ENCODE assay signal across 11 cellular contexts in the genomic region with DNA sequence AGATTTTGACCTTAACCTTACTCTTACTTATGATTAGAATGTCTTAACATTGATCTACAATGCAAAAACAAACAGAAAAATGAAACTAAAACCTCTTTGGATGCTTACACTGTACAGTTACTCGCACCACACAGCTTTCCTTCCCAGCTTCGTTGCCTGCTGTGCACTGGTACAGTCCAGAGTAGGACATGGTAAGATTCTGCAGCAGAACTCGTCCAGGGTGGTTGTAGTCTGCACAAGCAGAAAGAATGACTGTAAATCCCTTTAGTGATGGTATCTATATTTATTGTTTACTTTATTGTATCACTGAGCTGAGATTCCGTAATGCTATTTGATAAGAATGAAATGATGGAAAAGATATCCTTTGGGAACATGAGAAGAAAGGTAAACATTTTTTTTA. TPM values are rescaled to one million over a fixed set of nuclear protein-coding genes. Genes with fewer than 3 reads are reported as not detected.
DNase-seq lines count a peak whose midpoint lies in the region; ATAC-seq, FAIRE-seq and TF ChIP-seq lines count a peak whose summit lies in the region.
"Had no signal": no experiment of that assay in that cellular context is flagged by ENCODE, and none has a peak within 500 bp of the region (broad histone marks: within the 10 kb centered on the region; RNA-seq: fewer than 3 reads in every experiment).

No MANE protein-coding gene starts in this region.

- no peaks in the 10 kb centered on the region for H4K20me1 ChIP-seq in KMS-11 (ENCODE audit: insufficient read depth)

- no peak for TF ChIP-seq POLR2A in gastrocnemius medialis (IDR thresholded peaks at IDR 0.05)

- H3K36me3 Mint-ChIP-seq in central memory CD8-positive, alpha-beta T cell (ENCODE audit: insufficient read depth), result no peaks in the 10 kb centered on the region
- peaks cover 0 to 11% (median 0%) of the 10 kb centered on the region in 5 donors for H3K36me3 Mint-ChIP-seq in naive thymus-derived CD4-positive, alpha-beta T cell

- H3K9me3 ChIP-seq in naive thymus-derived CD4-positive, alpha-beta T cell (ENCODE audit: control insufficient read depth in 2 of 3, low read length in 3 of 3), result no peaks in the 10 kb centered on the region
- H3K9me3 ChIP-seq in gastrocnemius medialis, result no peaks in the 10 kb centered on the region
- H3K9me3 ChIP-seq: SJCRH30 had no signal

- H3K4me2 ChIP-seq in KMS-11, result peak overlapping the region; percentile 71
- H3K4me2 ChIP-seq: GM23338 had no signal

- POLR2A ChIA-PET in naive thymus-derived CD4-positive, alpha-beta T cell (lab: Charles Lee), result interaction anchor here (1.4 to 16.3 kb wide), 3 partner anchors 9 to 19 kb away, joined by 3 to 653 read pairs (median 19); a partner anchor contains a TSS

- H3K27ac Mint-ChIP-seq in central memory CD8-positive, alpha-beta T cell (ENCODE audit: low read depth), result peak overlapping the region; percentile 80
- H3K27ac Mint-ChIP-seq in naive thymus-derived CD4-positive, alpha-beta T cell, result peak overlapping the region; percentile 61 to 98 (median 82)
- H3K27ac Mint-ChIP-seq: GM23338 had no signal

- H3K27me3 ChIP-seq in ACC112 (ENCODE audit: insufficient read depth, low read length) (no peaks in the 10 kb centered on the region), KMS-11 (ENCODE audit: insufficient read depth, low read depth) (no peaks in the 10 kb centered on the region), gastrocnemius medialis (no peaks in the 10 kb centered on the region)
- no peaks in the 10 kb centered on the region for H3K27me3 ChIP-seq in naive thymus-derived CD4-positive, alpha-beta T cell (ENCODE audit: control insufficient read depth in 2 of 2, insufficient read depth in 2 of 2, low read length in 2 of 2)
- H3K27me3 ChIP-seq: SJCRH30 had no signal

- H3K9ac ChIP-seq in KMS-11, result peak overlapping the region; percentile 47; the same call in 1 of the 2 replicates

- H3K4me3 ChIP-seq in ACC112 (ENCODE audit: low read depth, low read length) (no peak overlapping the region; the same call in 1 of the 2 replicates), KMS-11 (IDR thresholded peaks at IDR 0.05; ENCODE audit: insufficient read depth, low read depth, low read length) (no peak overlapping the region), gastrocnemius medialis (no peak overlapping the region)
- no peak overlapping the region for H3K4me3 ChIP-seq in naive thymus-derived CD4-positive, alpha-beta T cell (ENCODE audit: low read length)
- H3K4me3 ChIP-seq: GM23338, SJCRH30 had no signal

- no peak for TF ChIP-seq CTCF in KMS-11 (conservative IDR thresholded peaks at IDR 0.05; ENCODE audit: low read depth, low read length)
- no peak for TF ChIP-seq CTCF in gastrocnemius medialis (IDR thresholded peaks at IDR 0.05 in 4 of 5, conservative IDR thresholded peaks at IDR 0.05 in 1 of 5)

- DNase-seq in central memory CD8-positive, alpha-beta T cell (ENCODE audit: low spot score in 2 of 2), result no peak
- DNase-seq in naive thymus-derived CD4-positive, alpha-beta T cell, result no peak
- DNase-seq in gastrocnemius medialis (no peak), frontal cortex (ENCODE audit: low spot score in 2 of 2) (no peak), HCEC 1CT (no peak), G401 (ENCODE audit: low spot score) (no peak)
- DNase-seq: naive B cell had no signal

- H3K9me3 Mint-ChIP-seq in central memory CD8-positive, alpha-beta T cell, result no peaks in the 10 kb centered on the region
- peaks cover 0 to 5% (median 0%) of the 10 kb centered on the region in 11 donors for H3K9me3 Mint-ChIP-seq in naive thymus-derived CD4-positive, alpha-beta T cell
- H3K9me3 Mint-ChIP-seq: GM23338 had no signal

- in situ Hi-C loops in gastrocnemius medialis (cut with MboI; ENCODE audit: low sequenced_read_pairs in 4 of 4) (no loop called here), G401 (cut with HindIII; ENCODE audit: low sequenced_read_pairs) (no loop called here)

- H3K79me2 ChIP-seq in ACC112 (ENCODE audit: control insufficient read depth, insufficient read depth, low read length, unreplicated experiment) (no peaks in the 10 kb centered on the region), KMS-11 (ENCODE audit: insufficient read depth, low read depth) (no peaks in the 10 kb centered on the region)

- ATAC-seq in central memory CD8-positive, alpha-beta T cell (replicated peaks; ENCODE audit: extremely low read depth, poor library complexity, severe bottlenecking), result peak; percentile 13
- peak; percentile 17 for ATAC-seq in naive thymus-derived CD4-positive, alpha-beta T cell
- ATAC-seq in gastrocnemius medialis, result no peak
- ATAC-seq: GM23338 had no signal

- peaks cover 21% of the 10 kb centered on the region for H3K36me3 ChIP-seq in ACC112 (ENCODE audit: insufficient read depth, low read length)
- no peaks in the 10 kb centered on the region for H3K36me3 ChIP-seq in KMS-11 (ENCODE audit: insufficient read depth)
- H3K36me3 ChIP-seq in naive thymus-derived CD4-positive, alpha-beta T cell (ENCODE audit: control insufficient read depth in 2 of 3, insufficient read depth in 3 of 3, low read length in 3 of 3), result no peaks in the 10 kb centered on the region
- H3K36me3 ChIP-seq in gastrocnemius medialis, result no peaks in the 10 kb centered on the region

- CTCF ChIA-PET in naive thymus-derived CD4-positive, alpha-beta T cell (lab: Charles Lee), result interaction anchor here (1.1 to 3.2 kb wide), 6 partner anchors 10 to 164 kb away, joined by 3 to 14 read pairs (median 4); no protein-coding TSS in a partner anchor

- FAIRE-seq in frontal cortex (lab: Jason Lieb, UNC), result no peak

- peaks cover 29% of the 10 kb centered on the region for H3K4me1 Mint-ChIP-seq in central memory CD8-positive, alpha-beta T cell
- H3K4me1 Mint-ChIP-seq in naive thymus-derived CD4-positive, alpha-beta T cell, result peaks cover 30 to 68% (median 50%) of the 10 kb centered on the region in 7 donors
- H3K4me1 Mint-ChIP-seq: GM23338, naive B cell had no signal

- intact Hi-C loops in naive thymus-derived CD4-positive, alpha-beta T cell (cut with micrococcal nuclease), result loop anchor here (1.0 kb wide), 3 partner anchors 13 to 21 kb away; a partner anchor contains a TSS
- intact Hi-C loops in gastrocnemius medialis (cut with DNase I; ENCODE audit: low total_unique reads), result no loop called here

- H3K4me1 ChIP-seq in ACC112 (ENCODE audit: control insufficient read depth, insufficient read depth, low read length, unreplicated experiment), result peaks cover 18% of the 10 kb centered on the region
- peaks cover 50% of the 10 kb centered on the region for H3K4me1 ChIP-seq in KMS-11 (ENCODE audit: low read depth, poor library complexity, severe bottlenecking)
- H3K4me1 ChIP-seq in naive thymus-derived CD4-positive, alpha-beta T cell (ENCODE audit: control insufficient read depth in 2 of 2, insufficient read depth in 2 of 2, low read length in 2 of 2), result peaks cover 22 to 50% of the 10 kb centered on the region in 2 donors
- peaks cover 7 to 9% of the 10 kb centered on the region in 2 donors for H3K4me1 ChIP-seq in gastrocnemius medialis

- H3K27ac ChIP-seq in ACC112 (ENCODE audit: low read depth, low read length) (peak overlapping the region; percentile 95), KMS-11 (peak overlapping the region; percentile 76), gastrocnemius medialis (peak overlapping the region in 2 of 4 donors; percentile 4 to 13)
- H3K27ac ChIP-seq in naive thymus-derived CD4-positive, alpha-beta T cell (ENCODE audit: low read depth, low read length), result peak overlapping the region; percentile 4
- H3K27ac ChIP-seq: SJCRH30 had no signal

- no peak overlapping the region for H2AFZ ChIP-seq in ACC112 (ENCODE audit: low read length, unreplicated experiment)
- peak overlapping the region; percentile 38 for H2AFZ ChIP-seq in KMS-11 (ENCODE audit: low read depth)
- H2AFZ ChIP-seq: GM23338 had no signal

- peak overlapping the region; percentile 25 for H3K4me3 Mint-ChIP-seq in central memory CD8-positive, alpha-beta T cell
- peak overlapping the region; percentile 53 to 80 (median 70) for H3K4me3 Mint-ChIP-seq in naive thymus-derived CD4-positive, alpha-beta T cell
- H3K4me3 Mint-ChIP-seq: GM23338, naive B cell had no signal

- no peaks in the 10 kb centered on the region for H3K27me3 Mint-ChIP-seq in central memory CD8-positive, alpha-beta T cell
- no peaks in the 10 kb centered on the region for H3K27me3 Mint-ChIP-seq in naive thymus-derived CD4-positive, alpha-beta T cell
- H3K27me3 Mint-ChIP-seq: naive B cell had no signal

RNA-seq across cellular contexts. Expression of a gene that starts 21.0 kb away (rescaled TPM):
- total RNA-seq in naive thymus-derived CD4-positive, alpha-beta T cell, result 1,000 to 10,000 TPM in 1 of 5 experiments, 100 to 1,000 TPM in 4; 763 to 2,366 (median 830) TPM
- 1,000 to 10,000 TPM; 1,206 to 1,808 TPM for polyA plus RNA-seq in naive thymus-derived CD4-positive, alpha-beta T cell
- total RNA-seq in gastrocnemius medialis (1,000 to 10,000 TPM; 1,017 to 1,596 (median 1,399) TPM), frontal cortex (3,900 TPM)
- total RNA-seq in G401 (2014; rRNA removed; shearing (Covaris generic)), result 2,144 and 3,148 TPM in 2 replicates

Comparison
In these comparisons a context has a peak if more than half of its experiments do, and no peak if none do; other contexts are left out.
1. ATAC-seq: peak in central memory CD8-positive, alpha-beta T cell (single experiment) and naive thymus-derived CD4-positive, alpha-beta T cell (single experiment); none in gastrocnemius medialis (0 of 2).